8 cellular contexts compared by ENCODE assay signal in the genomic region with DNA sequence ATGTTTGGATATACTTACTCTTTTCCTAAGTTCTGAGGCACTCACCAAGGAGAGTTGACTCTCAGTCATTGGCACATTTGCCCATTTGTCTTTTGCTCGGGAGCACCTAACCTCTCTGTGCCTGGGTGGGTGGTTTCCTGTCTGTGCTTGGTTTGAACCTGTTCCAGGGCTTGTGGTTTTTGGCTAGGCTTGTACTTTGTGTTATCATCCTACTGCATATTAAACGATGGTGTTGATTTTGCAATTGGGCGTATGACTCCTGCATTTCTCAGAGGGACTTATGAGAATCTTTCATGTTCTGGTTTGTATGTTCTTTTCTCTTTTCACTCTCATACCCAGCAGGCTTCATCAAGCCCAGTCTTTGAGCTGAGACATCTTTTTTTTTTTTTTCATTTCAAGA.
DNase-seq lines count a peak whose midpoint lies in the region; ATAC-seq and TF ChIP-seq lines count a peak whose summit lies in the region.

No MANE protein-coding gene starts in this region.

- H3K27ac Mint-ChIP-seq in endothelial cell (ENCODE audit: unreplicated experiment) (no peak overlapping the region), progenitor cell of endocrine pancreas (no peak overlapping the region)

- H3K9me3 Mint-ChIP-seq in endothelial cell (ENCODE audit: unreplicated experiment) (no peaks in the 10 kb centered on the region), progenitor cell of endocrine pancreas (ENCODE audit: low read depth) (peaks cover 3% of the 10 kb centered on the region)

- in situ Hi-C loops in brain microvascular endothelial cell (cut with HindIII; ENCODE audit: low pct_ligation_motif_present, low sequenced_read_pairs), result no loop called here

- DNase-seq in EH (ENCODE audit: low read depth) (peak; percentile 55), OCI-M1 (lab: John Stamatoyannopoulos, UW) (peak; percentile 94), brain microvascular endothelial cell (peak; percentile 98), smooth muscle cell of the brain vasculature (ENCODE audit: low read depth, low spot score) (peak; percentile 73), endothelial cell (ENCODE audit: low spot score) (no peak), cerebellar nuclear complex (lab: John Stamatoyannopoulos, UW) (no peak), progenitor cell of endocrine pancreas (ENCODE audit: low spot score, unreplicated experiment) (no peak)

- no peaks in the 10 kb centered on the region for H3K27me3 ChIP-seq in brain microvascular endothelial cell (replicated peaks)

- no peak for TF ChIP-seq CTCF in brain microvascular endothelial cell (IDR thresholded peaks at IDR 0.05; ENCODE audit: low read depth, low read length, missing control alignments)
- no peak for TF ChIP-seq CTCF in endothelial cell (IDR thresholded peaks at IDR 0.05; ENCODE audit: unreplicated experiment)
- no peak for TF ChIP-seq CTCF in progenitor cell of endocrine pancreas (IDR thresholded peaks at IDR 0.05; ENCODE audit: unreplicated experiment)

- peak overlapping the region; percentile 64 for H3K27ac ChIP-seq in brain microvascular endothelial cell

- H3K4me3 Mint-ChIP-seq in endothelial cell (ENCODE audit: unreplicated experiment), result no peak overlapping the region
- H3K4me3 Mint-ChIP-seq in progenitor cell of endocrine pancreas (ENCODE audit: low read depth), result no peak overlapping the region

- no peaks in the 10 kb centered on the region for H3K36me3 ChIP-seq in brain microvascular endothelial cell (replicated peaks)

- H3K4me3 ChIP-seq in brain microvascular endothelial cell (ENCODE audit: low read depth, low read length), result no peak overlapping the region

- H3K4me1 Mint-ChIP-seq in endothelial cell (ENCODE audit: unreplicated experiment) (no peaks in the 10 kb centered on the region), progenitor cell of endocrine pancreas (ENCODE audit: low read depth) (peaks cover 1% of the 10 kb centered on the region)

- no peaks in the 10 kb centered on the region for H3K36me3 Mint-ChIP-seq in endothelial cell (ENCODE audit: low read depth, unreplicated experiment)
- no peaks in the 10 kb centered on the region for H3K36me3 Mint-ChIP-seq in progenitor cell of endocrine pancreas (ENCODE audit: insufficient read depth)

- H3K27me3 Mint-ChIP-seq in endothelial cell (ENCODE audit: unreplicated experiment) (no peaks in the 10 kb centered on the region), progenitor cell of endocrine pancreas (peaks cover 9% of the 10 kb centered on the region)

- no peak for ATAC-seq in GM21619 (IDR thresholded peaks at IDR 0.05; ENCODE audit: unreplicated experiment)

Comparison
In these comparisons a context has a peak if more than half of its experiments do, and no peak if none do; other contexts are left out.
1. DNase-seq: peak in EH (single experiment), OCI-M1 (single experiment), brain microvascular endothelial cell (single experiment) and smooth muscle cell of the brain vasculature (single experiment); none in endothelial cell (single experiment), cerebellar nuclear complex (0 of 2) and progenitor cell of endocrine pancreas (single experiment).